In the genomic region with DNA sequence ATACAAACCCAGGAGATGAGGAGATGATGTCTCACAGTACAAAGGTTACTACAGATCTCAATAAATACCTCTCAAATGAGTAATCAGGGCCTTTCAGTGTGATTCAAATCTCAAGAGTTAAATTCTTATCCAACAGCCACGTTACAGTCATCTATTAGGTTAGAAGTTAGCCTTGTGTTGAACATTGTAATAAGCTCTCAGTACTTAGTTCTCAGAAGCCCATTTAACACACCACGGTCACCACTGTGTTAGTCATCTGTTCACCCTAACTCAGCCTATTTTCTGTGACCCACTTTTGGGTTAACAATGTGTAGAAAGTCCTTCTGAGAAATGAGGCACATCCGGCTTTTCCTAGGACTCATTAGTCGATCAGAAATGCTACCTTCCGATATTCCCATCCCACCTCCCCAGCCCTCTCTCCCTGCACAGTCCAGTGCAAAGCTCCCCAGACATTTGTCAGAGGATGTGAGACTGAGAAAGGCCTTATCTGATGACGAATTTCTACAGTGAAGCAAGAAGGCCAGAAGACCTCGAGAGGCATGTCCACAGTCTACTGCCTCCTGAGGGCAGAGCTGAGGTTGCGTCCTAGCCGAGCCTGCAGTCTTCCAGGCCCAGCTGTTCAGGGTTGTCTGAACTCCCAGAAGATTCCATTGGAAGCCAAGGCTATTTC, we compare ENCODE assay signal across 8 cellular contexts.
DNase-seq lines count a peak whose midpoint lies in the region; ATAC-seq, FAIRE-seq and TF ChIP-seq lines count a peak whose summit lies in the region.

No MANE protein-coding gene starts in this region.

- no peaks in the 10 kb centered on the region for H3K27me3 ChIP-seq in MG63
- no peaks in the 10 kb centered on the region for H3K27me3 ChIP-seq in neural progenitor cell

- peak; percentile 64 for DNase-seq in activated CD8-positive, alpha-beta memory T cell treated with anti-CD3 and anti-CD28 coated beads, Interleukin-2, amount 50 U/mL, for 48 hours
- no peak for DNase-seq in activated CD8-positive, alpha-beta memory T cell treated with anti-CD3 and anti-CD28 coated beads for 24 hours
- DNase-seq in H54 (ENCODE audit: insufficient read length, low spot score) (peak; percentile 81), MG63 (peak; percentile 73), neural progenitor cell (ENCODE audit: low spot score) (no peak), DMS79 treated with DMSO at 0.1 percent for 48 hours (lab: John Stamatoyannopoulos, UW) (no peak), GDM1 (lab: John Stamatoyannopoulos, UW) (no peak)
- no peak for DNase-seq in central memory CD8-positive, alpha-beta T cell (ENCODE audit: low spot score in 2 of 2)

- H3K4me1 ChIP-seq in neural progenitor cell, result no peaks in the 10 kb centered on the region

- H3K36me3 ChIP-seq in MG63, result peaks cover 23% of the 10 kb centered on the region
- no peaks in the 10 kb centered on the region for H3K36me3 ChIP-seq in neural progenitor cell

- H3K4me1 Mint-ChIP-seq in central memory CD8-positive, alpha-beta T cell, result peaks cover 10% of the 10 kb centered on the region
- no peaks in the 10 kb centered on the region for H3K4me1 Mint-ChIP-seq in neural progenitor cell

- H3K4me3 Mint-ChIP-seq in central memory CD8-positive, alpha-beta T cell, result no peak overlapping the region
- H3K4me3 Mint-ChIP-seq in neural progenitor cell, result no peak overlapping the region

- no peaks in the 10 kb centered on the region for H4K20me1 ChIP-seq in neural progenitor cell (ENCODE audit: low read depth)

- no peak overlapping the region for H3K9ac ChIP-seq in neural progenitor cell

- TF ChIP-seq CTCF in neural progenitor cell (IDR thresholded peaks at IDR 0.05), result peak; percentile 19

- peak; percentile 70 for ATAC-seq in central memory CD8-positive, alpha-beta T cell (replicated peaks; ENCODE audit: extremely low read depth, poor library complexity, severe bottlenecking)

- no peak overlapping the region for H3K27ac Mint-ChIP-seq in central memory CD8-positive, alpha-beta T cell (ENCODE audit: low read depth)
- H3K27ac Mint-ChIP-seq in neural progenitor cell, result no peak overlapping the region

- H3K4me3 ChIP-seq in MG63 (no peak overlapping the region), neural progenitor cell (no peak overlapping the region)

- no peaks in the 10 kb centered on the region for H3K9me3 ChIP-seq in MG63
- H3K9me3 ChIP-seq in neural progenitor cell (ENCODE audit: low read depth), result no peaks in the 10 kb centered on the region

- H3K9me3 Mint-ChIP-seq in central memory CD8-positive, alpha-beta T cell, result no peaks in the 10 kb centered on the region
- H3K9me3 Mint-ChIP-seq in neural progenitor cell, result peaks cover 1% of the 10 kb centered on the region

- H3K27ac ChIP-seq in neural progenitor cell, result no peak overlapping the region

- no peaks in the 10 kb centered on the region for H3K27me3 Mint-ChIP-seq in central memory CD8-positive, alpha-beta T cell
- H3K27me3 Mint-ChIP-seq in neural progenitor cell (ENCODE audit: insufficient read depth, low read depth), result peaks cover 4% of the 10 kb centered on the region

- TF ChIP-seq POLR2A in H54 (IDR thresholded peaks at IDR 0.05; ENCODE audit: low read depth, low read length), result no peak

- H3K36me3 Mint-ChIP-seq in central memory CD8-positive, alpha-beta T cell (ENCODE audit: insufficient read depth), result no peaks in the 10 kb centered on the region
- H3K36me3 Mint-ChIP-seq in neural progenitor cell, result peaks cover 32% of the 10 kb centered on the region

- H3K79me2 ChIP-seq in neural progenitor cell (ENCODE audit: low read depth), result no peaks in the 10 kb centered on the region

- H3F3A ChIP-seq in neural progenitor cell (ENCODE audit: low read depth), result no peaks in the 10 kb centered on the region

- H3K4me2 ChIP-seq in neural progenitor cell, result no peak overlapping the region

- no peak overlapping the region for H2AFZ ChIP-seq in neural progenitor cell (replicated peaks)

- FAIRE-seq in H54 (lab: Jason Lieb, UNC), result peak; percentile 78

Comparison
In these comparisons a context has a peak if more than half of its experiments do, and no peak if none do; other contexts are left out.
1. DNase-seq: peak in activated CD8-positive, alpha-beta memory T cell treated with anti-CD3 and anti-CD28 coated beads, Interleukin-2, amount 50 U/mL, for 48 hours (single experiment), H54 (single experiment) and MG63 (single experiment); none in activated CD8-positive, alpha-beta memory T cell treated with anti-CD3 and anti-CD28 coated beads for 24 hours (single experiment), central memory CD8-positive, alpha-beta T cell (0 of 2), neural progenitor cell (single experiment), DMS79 treated with DMSO at 0.1 percent for 48 hours (single experiment) and GDM1 (single experiment).